9 cellular contexts compared by ENCODE assay signal in genomic region chr9:18255747-18256146, GRCh38.
A peak's percentile ranks its signal among the peaks of the same experiment; 100 is the strongest.
DNase-seq lines count a peak whose midpoint lies in the region; ATAC-seq, FAIRE-seq and TF ChIP-seq lines count a peak whose summit lies in the region.
"Had no signal": no experiment of that assay in that cellular context is flagged by ENCODE, and none has a peak within 500 bp of the region (broad histone marks: within the 10 kb centered on the region; RNA-seq: fewer than 3 reads in every experiment).

No MANE protein-coding gene starts in this region.

- H3K4me1 Mint-ChIP-seq in astrocyte (ENCODE audit: low read depth, unreplicated experiment) (no peaks in the 10 kb centered on the region), mesothelial cell of epicardium (peaks cover 20% of the 10 kb centered on the region)
- H3K4me1 Mint-ChIP-seq in activated T-cell treated with anti-CD3 and anti-CD28 coated beads, Interleukin-2, amount 50 U/mL, for 72 hours (ENCODE audit: low read depth): no peaks in the 10 kb centered on the region

- peak; percentile 74 for FAIRE-seq in astrocyte (lab: Jason Lieb, UNC)

- H3K36me3 ChIP-seq in Karpas-422 (ENCODE audit: insufficient read depth, low read length): no peaks in the 10 kb centered on the region
- no peaks in the 10 kb centered on the region for H3K36me3 ChIP-seq in astrocyte (ENCODE audit: insufficient read depth, low read length)
- H3K36me3 ChIP-seq: HAP-1 had no signal

- H3K4me1 ChIP-seq in Karpas-422 (ENCODE audit: low read length) (no peaks in the 10 kb centered on the region), astrocyte (ENCODE audit: insufficient read depth, low read length) (peaks cover 6% of the 10 kb centered on the region)

- TF ChIP-seq CTCF in astrocyte (IDR thresholded peaks at IDR 0.05; ENCODE audit: insufficient read depth, low read depth, low read length) (no peak), mesothelial cell of epicardium (IDR thresholded peaks at IDR 0.05; ENCODE audit: unreplicated experiment) (no peak)

- H3K9me3 ChIP-seq in Karpas-422 (ENCODE audit: low read length): no peaks in the 10 kb centered on the region
- H3K9me3 ChIP-seq in astrocyte (ENCODE audit: insufficient read depth, low read depth, low read length): no peaks in the 10 kb centered on the region
- H3K9me3 ChIP-seq: HAP-1 had no signal

- peak; percentile 51 for DNase-seq in EH (ENCODE audit: low read depth)
- DNase-seq in Karpas-422: peak; percentile 27
- DNase-seq in astrocyte (ENCODE audit: low read depth): peak; percentile 25
- DNase-seq in mesothelial cell of epicardium (ENCODE audit: low spot score in 2 of 2, unreplicated experiment in 2 of 2): no peak
- DNase-seq in activated T-cell treated with anti-CD3 and anti-CD28 coated beads, Interleukin-2, amount 50 U/mL, for 72 hours: no peak

- H3K27ac Mint-ChIP-seq in astrocyte (ENCODE audit: unreplicated experiment) (no peak overlapping the region), mesothelial cell of epicardium (peak overlapping the region; percentile 43)
- H3K27ac Mint-ChIP-seq in activated T-cell treated with anti-CD3 and anti-CD28 coated beads, Interleukin-2, amount 50 U/mL, for 72 hours: no peak overlapping the region

- ATAC-seq in activated T-cell treated with anti-CD3 and anti-CD28 coated beads, Interleukin-2, amount 50 U/mL, for 72 hours (replicated peaks in 1 of 2): no peak
- ATAC-seq in HG03095 (IDR thresholded peaks at IDR 0.05; ENCODE audit: unreplicated experiment): no peak
- ATAC-seq in GM19452 (IDR thresholded peaks at IDR 0.05; ENCODE audit: unreplicated experiment): no peak

- H3K27me3 ChIP-seq in Karpas-422 (ENCODE audit: low read length) (no peaks in the 10 kb centered on the region), astrocyte (ENCODE audit: insufficient read depth, low read length) (no peaks in the 10 kb centered on the region)

- H3K4me3 Mint-ChIP-seq in astrocyte (ENCODE audit: unreplicated experiment): no peak overlapping the region
- H3K4me3 Mint-ChIP-seq in mesothelial cell of epicardium: no peak overlapping the region
- no peak overlapping the region for H3K4me3 Mint-ChIP-seq in activated T-cell treated with anti-CD3 and anti-CD28 coated beads, Interleukin-2, amount 50 U/mL, for 72 hours

- H3K27ac ChIP-seq in Karpas-422 (ENCODE audit: low read length) (no peak overlapping the region), astrocyte (ENCODE audit: low read depth, low read length) (no peak overlapping the region)
- H3K27ac ChIP-seq: C4-2B had no signal

- H3K9me3 Mint-ChIP-seq in astrocyte (ENCODE audit: unreplicated experiment) (no peaks in the 10 kb centered on the region), mesothelial cell of epicardium (no peaks in the 10 kb centered on the region)
- H3K9me3 Mint-ChIP-seq in activated T-cell treated with anti-CD3 and anti-CD28 coated beads, Interleukin-2, amount 50 U/mL, for 72 hours: no peaks in the 10 kb centered on the region

- H3K27me3 Mint-ChIP-seq in astrocyte (ENCODE audit: low read depth, unreplicated experiment) (no peaks in the 10 kb centered on the region), mesothelial cell of epicardium (ENCODE audit: low read depth) (peaks cover 2% of the 10 kb centered on the region)
- H3K27me3 Mint-ChIP-seq in activated T-cell treated with anti-CD3 and anti-CD28 coated beads, Interleukin-2, amount 50 U/mL, for 72 hours (ENCODE audit: low read depth): peaks cover 25% of the 10 kb centered on the region

- H4K20me1 ChIP-seq in Karpas-422 (ENCODE audit: insufficient read depth, low read depth, low read length): no peaks in the 10 kb centered on the region
- H4K20me1 ChIP-seq in astrocyte (ENCODE audit: insufficient read depth, low read length): no peaks in the 10 kb centered on the region

- H3K79me2 ChIP-seq in Karpas-422 (ENCODE audit: low read length): no peaks in the 10 kb centered on the region
- no peaks in the 10 kb centered on the region for H3K79me2 ChIP-seq in astrocyte (ENCODE audit: insufficient read depth, low read length)

- H3K4me3 ChIP-seq in Karpas-422 (ENCODE audit: low read length) (no peak overlapping the region), astrocyte (ENCODE audit: insufficient read depth, low read depth, low read length) (no peak overlapping the region)
- H3K4me3 ChIP-seq: HAP-1 had no signal

- no peak overlapping the region for H3K9ac ChIP-seq in Karpas-422 (ENCODE audit: low read length)
- H3K9ac ChIP-seq in astrocyte (ENCODE audit: low read length): no peak overlapping the region

- no peaks in the 10 kb centered on the region for H3K9me2 ChIP-seq in Karpas-422 (replicated peaks; ENCODE audit: insufficient read depth, low read length)

- H2AFZ ChIP-seq in Karpas-422 (ENCODE audit: low read length) (no peak overlapping the region), astrocyte (ENCODE audit: low read depth, low read length) (no peak overlapping the region)

- no peak overlapping the region for H3K4me2 ChIP-seq in Karpas-422 (ENCODE audit: low read depth, low read length, poor library complexity, severe bottlenecking)
- H3K4me2 ChIP-seq in astrocyte (ENCODE audit: low read length): peak overlapping the region; percentile 22

- H3K36me3 Mint-ChIP-seq in astrocyte (ENCODE audit: low read depth, unreplicated experiment): no peaks in the 10 kb centered on the region
- no peaks in the 10 kb centered on the region for H3K36me3 Mint-ChIP-seq in mesothelial cell of epicardium
- H3K36me3 Mint-ChIP-seq in activated T-cell treated with anti-CD3 and anti-CD28 coated beads, Interleukin-2, amount 50 U/mL, for 72 hours (ENCODE audit: insufficient read depth in 2 of 2): no peaks in the 10 kb centered on the region

Comparison
In these comparisons a context has a peak if more than half of its experiments do, and no peak if none do; other contexts are left out.
1. DNase-seq: peak in EH (single experiment), Karpas-422 (single experiment) and astrocyte (single experiment); none in mesothelial cell of epicardium (0 of 2) and activated T-cell treated with anti-CD3 and anti-CD28 coated beads, Interleukin-2, amount 50 U/mL, for 72 hours (0 of 2).